ENCODE assay signal across 19 cellular contexts in the genomic region with DNA sequence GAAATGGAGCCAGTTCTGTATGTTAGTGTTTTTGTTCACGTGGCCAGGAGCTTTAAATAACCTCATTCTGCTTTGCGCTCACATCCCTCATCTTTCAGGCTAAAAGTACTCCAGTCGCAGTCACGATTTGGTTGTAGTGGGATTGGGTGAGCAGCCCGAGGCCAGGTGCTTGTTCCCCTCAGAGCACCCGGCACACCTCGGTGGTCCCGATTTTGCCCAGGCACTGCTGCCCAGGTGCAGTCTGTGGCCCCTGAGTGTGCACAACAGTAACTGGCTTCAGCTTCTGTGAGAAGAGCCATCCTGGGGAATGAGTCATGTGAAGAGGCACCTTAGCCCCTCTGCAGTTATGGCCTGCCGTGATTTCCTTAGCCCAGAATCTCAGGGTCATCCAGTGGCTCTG. TPM values are rescaled to one million over a fixed set of nuclear protein-coding genes. Genes with fewer than 3 reads are reported as not detected.
DNase-seq lines count a peak whose midpoint lies in the region; ATAC-seq and TF ChIP-seq lines count a peak whose summit lies in the region.
"Had no signal": no experiment of that assay in that cellular context is flagged by ENCODE, and none has a peak within 500 bp of the region (broad histone marks: within the 10 kb centered on the region; RNA-seq: fewer than 3 reads in every experiment).

No MANE protein-coding gene starts in this region.

- H3K79me2 ChIP-seq in hepatocyte (no peaks in the 10 kb centered on the region), smooth muscle cell (ENCODE audit: low read depth) (no peaks in the 10 kb centered on the region)

- H3K27ac ChIP-seq in breast epithelium (peak overlapping the region; percentile 71 to 81), hepatocyte (peak overlapping the region; percentile 90), neuronal stem cell (replicated peaks; ENCODE audit: low read length) (no peak overlapping the region), tibial nerve (peak overlapping the region in 3 of 4 donors; percentile 64 to 72 (median 69)), smooth muscle cell (ENCODE audit: low read depth) (no peak overlapping the region), substantia nigra (ENCODE audit: low read depth, low read length, poor library complexity, severe bottlenecking) (no peak overlapping the region)
- H3K27ac ChIP-seq: adrenal gland had no signal

- H3K79me1 ChIP-seq in neuronal stem cell (ENCODE audit: low read depth, low read length): no peaks in the 10 kb centered on the region

- WGBS in hepatocyte (ENCODE audit: low lambda C conversion rate, missing lambda C conversion rate): 79% methylated on average over 9 of the region's 9 CpGs
- WGBS in neuronal stem cell (ENCODE audit: extremely low coverage in 2 of 2, insufficient read length in 2 of 2, insufficient replicate concordance in 1 of 2), 2 donors: no CpG with 5 or more reads among the region's 9 CpGs
- WGBS in tibial nerve, 2 donors: 82 to 92% methylated on average over 9 of the region's 9 CpGs
- WGBS in smooth muscle cell (ENCODE audit: low lambda C conversion rate): 85% methylated on average over 9 of the region's 9 CpGs

- TF ChIP-seq CTCF in breast epithelium (IDR thresholded peaks at IDR 0.05) (no peak), hepatocyte (IDR thresholded peaks at IDR 0.05; ENCODE audit: poor library complexity) (no peak), tibial nerve (IDR thresholded peaks at IDR 0.05) (no peak), smooth muscle cell (IDR thresholded peaks at IDR 0.05; ENCODE audit: borderline replicate concordance, insufficient read depth, poor library complexity, severe bottlenecking) (no peak)

- no peak overlapping the region for H2BK15ac ChIP-seq in neuronal stem cell (ENCODE audit: low read length)

- no peak overlapping the region for H3K14ac ChIP-seq in neuronal stem cell (ENCODE audit: low read length)

- H3K9me3 ChIP-seq in breast epithelium (no peaks in the 10 kb centered on the region), hepatocyte (ENCODE audit: low read depth) (no peaks in the 10 kb centered on the region), neuronal stem cell (replicated peaks in 1 of 2; ENCODE audit: control insufficient read depth in 2 of 2, insufficient read depth in 1 of 2, low read depth in 1 of 2, low read length in 2 of 2) (no peaks in the 10 kb centered on the region), tibial nerve (no peaks in the 10 kb centered on the region), smooth muscle cell (replicated peaks; ENCODE audit: low read depth) (no peaks in the 10 kb centered on the region), HAP-1 (no peaks in the 10 kb centered on the region)
- H3K9me3 ChIP-seq: adrenal gland had no signal

- ATAC-seq in GM21576 (IDR thresholded peaks at IDR 0.05; ENCODE audit: unreplicated experiment): no peak
- ATAC-seq: stimulated activated naive B cell treated with anti-CD40 and anti-IgM and Interleukin-4, amounts not matched to agents 10 μg/mL and 1 μg/mL and 100 μg/mL, for 72 hours had no signal

- no peak for TF ChIP-seq POLR2A in breast epithelium (IDR thresholded peaks at IDR 0.05)
- TF ChIP-seq POLR2A in tibial nerve (IDR thresholded peaks at IDR 0.05): no peak

- no peaks in the 10 kb centered on the region for H4K20me1 ChIP-seq in hepatocyte (ENCODE audit: insufficient read depth, poor library complexity, severe bottlenecking)
- no peaks in the 10 kb centered on the region for H4K20me1 ChIP-seq in smooth muscle cell (ENCODE audit: low read depth)

- no peak overlapping the region for H3K18ac ChIP-seq in neuronal stem cell (ENCODE audit: low read length)

- no peak overlapping the region for H3K23ac ChIP-seq in neuronal stem cell (ENCODE audit: low read depth, low read length, poor library complexity)

- no peak overlapping the region for H2BK120ac ChIP-seq in neuronal stem cell (ENCODE audit: low read depth, low read length)

- H3K9ac ChIP-seq in neuronal stem cell (ENCODE audit: low read depth, low read length, poor library complexity): no peak overlapping the region
- H3K9ac ChIP-seq in smooth muscle cell (ENCODE audit: low read depth): no peak overlapping the region

- H2BK12ac ChIP-seq in neuronal stem cell (ENCODE audit: low read length): no peak overlapping the region

- H3K4me2 ChIP-seq in hepatocyte (no peak overlapping the region), neuronal stem cell (ENCODE audit: insufficient read depth, low read length, poor library complexity, severe bottlenecking) (no peak overlapping the region), smooth muscle cell (no peak overlapping the region)

- no peaks in the 10 kb centered on the region for H3F3A ChIP-seq in smooth muscle cell (ENCODE audit: low read depth)

- H3K27me3 ChIP-seq in breast epithelium (no peaks in the 10 kb centered on the region), hepatocyte (no peaks in the 10 kb centered on the region), neuronal stem cell (ENCODE audit: control insufficient read depth in 3 of 3, insufficient read depth in 3 of 3, low read depth in 1 of 3, low read length in 3 of 3) (no peaks in the 10 kb centered on the region), tibial nerve (no peaks in the 10 kb centered on the region), smooth muscle cell (ENCODE audit: low read depth) (no peaks in the 10 kb centered on the region), HAP-1 (ENCODE audit: low read depth) (no peaks in the 10 kb centered on the region)
- H3K27me3 ChIP-seq: adrenal gland had no signal

- in situ Hi-C loops in HAP-1 (cut with MboI; ENCODE audit: low sequenced_read_pairs): no loop called here

- H3K36me3 ChIP-seq in breast epithelium (no peaks in the 10 kb centered on the region), hepatocyte (replicated peaks; ENCODE audit: insufficient read depth, low read depth) (no peaks in the 10 kb centered on the region), neuronal stem cell (replicated peaks in 1 of 2; ENCODE audit: control insufficient read depth in 2 of 2, insufficient read depth in 2 of 2, low read length in 2 of 2) (peaks cover 21 to 70% of the 10 kb centered on the region in 2 donors), tibial nerve (peaks cover 0 to 40% (median 0%) of the 10 kb centered on the region in 3 donors), smooth muscle cell (ENCODE audit: low read depth) (no peaks in the 10 kb centered on the region), HAP-1 (replicated peaks) (peaks cover 7% of the 10 kb centered on the region; the same call in 1 of the 2 replicates)

- H3K4me1 ChIP-seq in breast epithelium (peaks cover 0 to 14% of the 10 kb centered on the region in 2 donors), hepatocyte (ENCODE audit: insufficient read depth) (peaks cover 18% of the 10 kb centered on the region), neuronal stem cell (ENCODE audit: control insufficient read depth in 2 of 2, insufficient read depth in 1 of 2, low read depth in 1 of 2, low read length in 2 of 2) (peaks cover 7 to 19% of the 10 kb centered on the region in 2 donors), tibial nerve (peaks cover 0 to 59% (median 16%) of the 10 kb centered on the region in 4 donors), smooth muscle cell (ENCODE audit: low read depth) (no peaks in the 10 kb centered on the region), HAP-1 (peaks cover 8% of the 10 kb centered on the region; the same call in 1 of the 2 replicates)

- no peak for DNase-seq in breast epithelium (ENCODE audit: low spot score in 2 of 2)
- no peak for DNase-seq in hepatocyte (ENCODE audit: low spot score)
- DNase-seq in neuronal stem cell (ENCODE audit: low spot score): no peak
- DNase-seq in tibial nerve (ENCODE audit: low spot score in 2 of 2): no peak
- no peak for DNase-seq in smooth muscle cell (lab: John Stamatoyannopoulos, UW; ENCODE audit: unreplicated experiment)
- no peak for DNase-seq in substantia nigra (lab: John Stamatoyannopoulos, UW)
- no peak for DNase-seq in HAP-1 (ENCODE audit: low spot score in 2 of 2)
- DNase-seq: activated CD4-positive, alpha-beta T cell treated with anti-CD3 and anti-CD28 coated beads, Interleukin-2, amount 10 ng/mL, durations not matched to agents 7 days and 5 days; activated CD8-positive, alpha-beta memory T cell treated with anti-CD3 and anti-CD28 coated beads, Interleukin-2, amount 50 U/mL, for 4 hours; activated effector memory CD4-positive, alpha-beta T cell treated with Interleukin-2 at 50 U/mL for 16 hours; caudate nucleus; COR-L47; mesendoderm; NCI-H1417; NCI-H2171 treated with DMSO at 0.1 percent for 48 hours; SIG-M5; stimulated activated naive B cell treated with anti-CD40 and anti-IgM and Interleukin-4, amounts not matched to agents 10 μg/mL and 1 μg/mL and 100 μg/mL, for 72 hours had no signal

- TF ChIP-seq EP300 in tibial nerve (IDR thresholded peaks at IDR 0.05): no peak

- no peaks in the 10 kb centered on the region for H3K9me2 ChIP-seq in hepatocyte (replicated peaks; ENCODE audit: insufficient read depth)

- intact Hi-C loops in breast epithelium (cut with DNase I; ENCODE audit: low total_unique reads): no loop called here

- no peak overlapping the region for H2AK5ac ChIP-seq in neuronal stem cell (ENCODE audit: low read depth, low read length)

- no peak overlapping the region for H2AFZ ChIP-seq in hepatocyte
- peak overlapping the region; percentile 50 for H2AFZ ChIP-seq in neuronal stem cell (ENCODE audit: low read length)
- H2AFZ ChIP-seq in smooth muscle cell (ENCODE audit: low read depth): no peak overlapping the region

- H3K4ac ChIP-seq in neuronal stem cell (ENCODE audit: low read length): no peak overlapping the region

- H2BK5ac ChIP-seq in neuronal stem cell (ENCODE audit: low read length): peak overlapping the region; percentile 27

- H4K91ac ChIP-seq in neuronal stem cell (ENCODE audit: low read depth, low read length, poor library complexity): no peak overlapping the region

- no peak overlapping the region for H4K8ac ChIP-seq in neuronal stem cell (ENCODE audit: low read depth, low read length)

- H3K4me3 ChIP-seq in breast epithelium: no peak overlapping the region
- H3K4me3 ChIP-seq in hepatocyte: no peak overlapping the region
- no peak overlapping the region for H3K4me3 ChIP-seq in neuronal stem cell (ENCODE audit: low read length in 2 of 2)
- H3K4me3 ChIP-seq in tibial nerve: no peak overlapping the region
- no peak overlapping the region for H3K4me3 ChIP-seq in smooth muscle cell
- no peak overlapping the region for H3K4me3 ChIP-seq in HAP-1
- H3K4me3 ChIP-seq: adrenal gland had no signal

RNA-seq across cellular contexts. Expression of a gene that starts 33.2 kb away (rescaled TPM):
- total RNA-seq in breast epithelium (10 to 100 TPM; 25.2 to 26.5 (median 26.2) TPM), hepatocyte (72.4 and 75.6 TPM in 2 replicates), tibial nerve (10 to 100 TPM; 12.7 to 62.4 (median 36.2) TPM), smooth muscle cell (9.9 and 10.5 TPM in 2 replicates)
- polyA plus RNA-seq in hepatocyte (116 and 130 TPM in 2 replicates), smooth muscle cell (17.8 and 22.4 TPM in 2 replicates)
- 71.9 TPM for polyA plus RNA-seq in neuronal stem cell (2013, experiment 1 of 2)
- polyA plus RNA-seq in neuronal stem cell (2013, experiment 2 of 2): 69.5 TPM

Comparison
In these comparisons a context has a peak if more than half of its experiments do, and no peak if none do; other contexts are left out.
1. H3K27ac ChIP-seq: peak in breast epithelium (2 of 2), hepatocyte (single experiment) and tibial nerve (3 of 4); none in neuronal stem cell (single experiment), smooth muscle cell (single experiment) and substantia nigra (single experiment).